In genomic region chr2:215920244-215921100, GRCh38 we compare ENCODE assay signal across 8 cellular contexts.
DNase-seq lines count a peak whose midpoint lies in the region; ATAC-seq, FAIRE-seq and TF ChIP-seq lines count a peak whose summit lies in the region.

No MANE protein-coding gene starts in this region.

- peaks cover 11% of the 10 kb centered on the region for H3K36me3 Mint-ChIP-seq in Calu3 (ENCODE audit: insufficient read depth, unreplicated experiment)
- no peaks in the 10 kb centered on the region for H3K36me3 Mint-ChIP-seq in activated CD4-positive, alpha-beta memory T cell treated with anti-CD3 and anti-CD28 coated beads, Interleukin-2, amount 10 ng/mL, durations not matched to agents 7 days and 5 days (ENCODE audit: low read depth)

- H2AFZ ChIP-seq in H1 (ENCODE audit: low read length) = 0 out of 2 replicates have a peak overlapping the region, but pooled peaks have one; percentile 47

- H3K27me3 ChIP-seq in H1 (replicated peaks in 1 of 4; ENCODE audit: control insufficient read depth in 3 of 4, extremely low read depth in 1 of 4, insufficient read depth in 3 of 4, low read length in 3 of 4) = no peaks in the 10 kb centered on the region

- no peak overlapping the region for H3K56ac ChIP-seq in H1 (replicated peaks; ENCODE audit: insufficient read length, low read depth, low read length)

- peak; percentile 98 for TF ChIP-seq RAD21 in H1 (IDR thresholded peaks at IDR 0.05 in 1 of 2, conservative IDR thresholded peaks at IDR 0.05 in 1 of 2; ENCODE audit: low read depth in 2 of 2, low read length in 2 of 2)

- H2BK20ac ChIP-seq in H1 (ENCODE audit: low read length) = peak overlapping the region; percentile 24; the same call in 1 of the 2 replicates

- no peak overlapping the region for H2BK15ac ChIP-seq in H1 (ENCODE audit: low read length)

- no peaks in the 10 kb centered on the region for H3K9me3 Mint-ChIP-seq in Calu3 (ENCODE audit: low read depth, unreplicated experiment)
- H3K9me3 Mint-ChIP-seq in activated CD4-positive, alpha-beta memory T cell treated with anti-CD3 and anti-CD28 coated beads, Interleukin-2, amount 10 ng/mL, durations not matched to agents 7 days and 5 days = no peaks in the 10 kb centered on the region

- ATAC-seq in GM19438 (IDR thresholded peaks at IDR 0.05; ENCODE audit: low read depth, unreplicated experiment) (peak; percentile 54), HG03439 (IDR thresholded peaks at IDR 0.05; ENCODE audit: unreplicated experiment) (peak; percentile 67)

- H3K23me2 ChIP-seq in H1 (ENCODE audit: low read depth, low read length) = no peaks in the 10 kb centered on the region

- H3K4me1 ChIP-seq in H1 (replicated peaks in 1 of 4; ENCODE audit: control insufficient read depth in 3 of 4, insufficient read depth in 4 of 4, low read length in 3 of 4) = peaks cover 0 to 16% (median 6%) of the 10 kb centered on the region in 4 experiments; a peak in 3 of 7 replicates

- no peak overlapping the region for H2BK120ac ChIP-seq in H1 (replicated peaks; ENCODE audit: low read depth, low read length)

- no peaks in the 10 kb centered on the region for H3K9me3 ChIP-seq in H1 (ENCODE audit: insufficient read depth in 2 of 2, low read depth in 1 of 2, low read length in 1 of 2)

- no peak overlapping the region for H3K9ac ChIP-seq in H1 (replicated peaks in 1 of 4; ENCODE audit: extremely low read depth in 1 of 4, low read depth in 3 of 4, low read length in 3 of 4)

- no peaks in the 10 kb centered on the region for H3K79me1 ChIP-seq in H1 (ENCODE audit: low read depth, low read length)

- no peak overlapping the region for H3K18ac ChIP-seq in H1 (ENCODE audit: extremely low read depth, low read length)

- peaks cover 28% of the 10 kb centered on the region for H3K4me1 Mint-ChIP-seq in Calu3 (ENCODE audit: low read depth, unreplicated experiment)
- H3K4me1 Mint-ChIP-seq in activated CD4-positive, alpha-beta memory T cell treated with anti-CD3 and anti-CD28 coated beads, Interleukin-2, amount 10 ng/mL, durations not matched to agents 7 days and 5 days = peaks cover 23% of the 10 kb centered on the region

- no peak overlapping the region for H3K14ac ChIP-seq in H1 (ENCODE audit: insufficient read length)

- intact Hi-C loops in Calu3 (cut with micrococcal nuclease; ENCODE audit: unreplicated experiment) = loop anchor here (1.0 kb wide), 1 partner anchor 466 kb away; no protein-coding TSS in a partner anchor

- H2BK12ac ChIP-seq in H1 (ENCODE audit: low read depth, low read length) = no peak overlapping the region

- no peak overlapping the region for H3K4me2 ChIP-seq in H1 (ENCODE audit: insufficient read depth in 1 of 2, low read depth in 2 of 2, low read length in 2 of 2)

- TF ChIP-seq POLR2A in H1 (IDR thresholded peaks at IDR 0.05; ENCODE audit: control extremely low read depth in 1 of 2, low read depth in 2 of 2, low read length in 2 of 2) = no peak

- WGBS in H1 (ENCODE audit: extremely low coverage in 1 of 2, insufficient coverage in 1 of 2, insufficient read length in 1 of 2, insufficient replicate concordance in 2 of 2, low coverage in 1 of 2, low lambda C conversion rate in 2 of 2, missing lambda C conversion rate in 1 of 2), 2 experiments = 39% methylated on average over 8 of the region's 8 CpGs; no CpG with 5 or more reads in 1 of the 2 experiments

- no peak overlapping the region for H3K27ac Mint-ChIP-seq in Calu3 (ENCODE audit: unreplicated experiment)
- H3K27ac Mint-ChIP-seq in activated CD4-positive, alpha-beta memory T cell treated with anti-CD3 and anti-CD28 coated beads, Interleukin-2, amount 10 ng/mL, durations not matched to agents 7 days and 5 days = no peak overlapping the region

- H2BK5ac ChIP-seq in H1 (ENCODE audit: low read depth, low read length) = peak overlapping the region; percentile 2; the same call in 1 of the 2 replicates

- TF ChIP-seq CTCF in Calu3 (IDR thresholded peaks at IDR 0.05; ENCODE audit: unreplicated experiment) (peak; percentile 92), H1 (IDR thresholded peaks at IDR 0.05; ENCODE audit: control extremely low read depth in 1 of 3, insufficient read depth in 1 of 3, low read depth in 1 of 3, low read length in 3 of 3) (peak; percentile 80 to 88 (median 81))

- TF ChIP-seq EP300 in H1 (IDR thresholded peaks at IDR 0.05; ENCODE audit: borderline replicate concordance in 1 of 2, low read depth in 2 of 2, low read length in 2 of 2) = no peak

- POLR2A ChIA-PET in activated CD4-positive, alpha-beta memory T cell treated with anti-CD3 and anti-CD28 coated beads, Interleukin-2, amount 10 ng/mL, durations not matched to agents 7 days and 5 days (lab: Charles Lee) = no interaction called here
- POLR2A ChIA-PET in H1 (lab: Charles Lee; ENCODE audit: partially characterized antibody) = no interaction called here

- H4K5ac ChIP-seq in H1 (ENCODE audit: insufficient read length, low read depth, low read length) = no peak overlapping the region

- H3K79me2 ChIP-seq in H1 (ENCODE audit: control insufficient read depth in 1 of 2, insufficient read depth in 2 of 2, low read length in 2 of 2) = no peaks in the 10 kb centered on the region

- no peak overlapping the region for H4K8ac ChIP-seq in H1 (ENCODE audit: extremely low read depth, insufficient read depth, low read length)

- H3K4ac ChIP-seq in H1 (replicated peaks; ENCODE audit: insufficient read length, low read depth, low read length) = no peak overlapping the region

- CTCF ChIA-PET in Calu3 (lab: Charles Lee) (interaction anchor here (0.7 kb wide), 1 partner anchor 556 kb away, joined by 5 read pairs; no protein-coding TSS in a partner anchor), H1 (lab: Charles Lee; ENCODE audit: partially characterized antibody) (interaction anchor here (0.8 to 5.8 kb wide), 14 partner anchors 10 to 509 kb away, joined by 3 to 62 read pairs (median 5); no protein-coding TSS in a partner anchor)
- CTCF ChIA-PET in activated CD4-positive, alpha-beta memory T cell treated with anti-CD3 and anti-CD28 coated beads, Interleukin-2, amount 10 ng/mL, durations not matched to agents 7 days and 5 days (lab: Charles Lee) = interaction anchor here (0.8 to 2.9 kb wide), 3 partner anchors 10 to 491 kb away, joined by 3 to 11 read pairs (median 3); no protein-coding TSS in a partner anchor

- DNase-seq in Calu3 (peak; percentile 76), NCI-H524 treated with DMSO at 0.1 percent for 48 hours (lab: John Stamatoyannopoulos, UW) (peak; percentile 19), H1 (ENCODE audit: low read depth in 1 of 2, low spot score in 2 of 2) (peak in 1 of 2 experiments; percentile 64), middle frontal gyrus (ENCODE audit: extremely low spot score, low spot score) (peak; percentile 63)
- peak; percentile 63 for DNase-seq in activated CD4-positive, alpha-beta memory T cell treated with anti-CD3 and anti-CD28 coated beads, Interleukin-2, amount 10 ng/mL, durations not matched to agents 7 days and 5 days
- peak; percentile 27 for DNase-seq in stimulated activated naive CD4-positive, alpha-beta T cell treated with Interleukin-2 at 50 U/mL for 16 hours (lab: John Stamatoyannopoulos, UW)

- H3K27ac ChIP-seq in H1 (ENCODE audit: low read depth, low read length) = no peak overlapping the region

- H4K20me1 ChIP-seq in H1 (replicated peaks in 1 of 2; ENCODE audit: control insufficient read depth in 1 of 2, insufficient read depth in 2 of 2, low read length in 2 of 2) = no peaks in the 10 kb centered on the region

- no TSS peak for BruUV-seq in Calu3 (replicated peaks; lab: Mats Ljungman, UMichigan)

- FAIRE-seq in H1 (lab: Jason Lieb, UNC) = peak; percentile 42

- no peak overlapping the region for H3K4me3 ChIP-seq in H1 (ENCODE audit: extremely low read depth in 1 of 4, insufficient read depth in 2 of 4, low read depth in 3 of 4, low read length in 4 of 4)

- H3K36me3 ChIP-seq in H1 (ENCODE audit: control insufficient read depth in 2 of 4, insufficient read depth in 4 of 4, low read length in 3 of 4) = no peaks in the 10 kb centered on the region

- H2AK5ac ChIP-seq in H1 (ENCODE audit: low read depth, low read length) = no peak overlapping the region

- H4K91ac ChIP-seq in H1 (replicated peaks; ENCODE audit: insufficient read length, low read length) = peak overlapping the region; percentile 51

- H3K27me3 Mint-ChIP-seq in Calu3 (ENCODE audit: unreplicated experiment) = no peaks in the 10 kb centered on the region
- peaks cover 8% of the 10 kb centered on the region for H3K27me3 Mint-ChIP-seq in activated CD4-positive, alpha-beta memory T cell treated with anti-CD3 and anti-CD28 coated beads, Interleukin-2, amount 10 ng/mL, durations not matched to agents 7 days and 5 days

- no peak overlapping the region for H3K23ac ChIP-seq in H1 (ENCODE audit: insufficient read length)

- no peak overlapping the region for H3K4me3 Mint-ChIP-seq in Calu3 (ENCODE audit: low read depth, unreplicated experiment)
- no peak overlapping the region for H3K4me3 Mint-ChIP-seq in activated CD4-positive, alpha-beta memory T cell treated with anti-CD3 and anti-CD28 coated beads, Interleukin-2, amount 10 ng/mL, durations not matched to agents 7 days and 5 days

TF ChIP-seq in H1, 55 proteins besides CTCF, POLR2A, EP300 and RAD21:
- no peak for TF ChIP-seq BRCA1 (IDR thresholded peaks at IDR 0.05; ENCODE audit: low read depth, low read length)
- peak; percentile 64; the same call in 1 of the 2 replicates for TF ChIP-seq YY1 (IDR thresholded peaks at IDR 0.05; ENCODE audit: low read depth, low read length)
